Comparison of ENCODE assay signal across 10 cellular contexts in genomic region chr9:137670391-137671195, GRCh38. TPM values are rescaled to one million over a fixed set of nuclear protein-coding genes. Genes with fewer than 3 reads are reported as not detected.
DNase-seq lines count a peak whose midpoint lies in the region; ATAC-seq, FAIRE-seq and TF ChIP-seq lines count a peak whose summit lies in the region.
"Had no signal": no experiment of that assay in that cellular context is flagged by ENCODE, and none has a peak within 500 bp of the region (broad histone marks: within the 10 kb centered on the region; RNA-seq: fewer than 3 reads in every experiment).

No MANE protein-coding gene starts in this region.

- no TSS peak for BruUV-seq in Calu3 (replicated peaks; lab: Mats Ljungman, UMichigan)

- no peak for FAIRE-seq in frontal cortex (lab: Jason Lieb, UNC)
- FAIRE-seq: islet of Langerhans had no signal

- intact Hi-C loops in Calu3 (cut with micrococcal nuclease; ENCODE audit: unreplicated experiment): no loop called here
- intact Hi-C loops in heart right ventricle (cut with DNase I): loop anchor here in 3 of 10 donors (10.0 kb wide), 2 partner anchors 56 to 84 kb away; partner anchors contain the start of gene EHMT1 (in 1 of the 3)

- no peak for TF ChIP-seq CTCF in Calu3 (IDR thresholded peaks at IDR 0.05; ENCODE audit: unreplicated experiment)
- TF ChIP-seq CTCF in Peyer's patch (IDR thresholded peaks at IDR 0.05): peak in 1 of 6 experiments; percentile 18
- TF ChIP-seq CTCF in heart right ventricle (IDR thresholded peaks at IDR 0.05): no peak
- TF ChIP-seq CTCF in osteoblast (IDR thresholded peaks at IDR 0.05; ENCODE audit: extremely low read depth, low read depth, low read length): no peak

- peak overlapping the region; percentile 59 for H3K4me3 Mint-ChIP-seq in Calu3 (ENCODE audit: low read depth, unreplicated experiment)

- peak overlapping the region in 1 of 4 donors; percentile 5 for H3K4me3 ChIP-seq in Peyer's patch
- H3K4me3 ChIP-seq in heart right ventricle: no peak overlapping the region
- H3K4me3 ChIP-seq in osteoblast (ENCODE audit: insufficient read depth, low read length): no peak overlapping the region

- ATAC-seq in heart right ventricle: peak in 6 of 8 donors; percentile 46 to 72 (median 58)
- no peak for ATAC-seq in HG03520 (IDR thresholded peaks at IDR 0.05; ENCODE audit: unreplicated experiment)

- H3K36me3 Mint-ChIP-seq in Calu3 (ENCODE audit: insufficient read depth, unreplicated experiment): peaks cover 22% of the 10 kb centered on the region

- no peak overlapping the region for H3K4me2 ChIP-seq in osteoblast (ENCODE audit: insufficient read depth, low read length)

- H3K27ac ChIP-seq in Peyer's patch (peak overlapping the region in 3 of 4 donors; percentile 44 to 83 (median 80)), heart right ventricle (peak overlapping the region in 1 of 10 donors; percentile 14), osteoblast (ENCODE audit: low read depth, low read length) (no peak overlapping the region)

- peak overlapping the region; percentile 32 for H3K27ac Mint-ChIP-seq in Calu3 (ENCODE audit: unreplicated experiment)

- 38 to 41% methylated on average over 25 of the region's 25 CpGs for WGBS in heart right ventricle, 2 donors

- peaks cover 80% of the 10 kb centered on the region for H4K20me1 ChIP-seq in osteoblast (ENCODE audit: insufficient read depth, low read length)

- H3K79me2 ChIP-seq in osteoblast (ENCODE audit: insufficient read depth, low read length): peaks cover 90% of the 10 kb centered on the region

- H3K36me3 ChIP-seq in Peyer's patch: peaks cover 0 to 5% (median 0%) of the 10 kb centered on the region in 3 donors
- peaks cover 0 to 5% (median 0%) of the 10 kb centered on the region in 9 donors for H3K36me3 ChIP-seq in heart right ventricle
- H3K36me3 ChIP-seq in osteoblast (ENCODE audit: insufficient read depth, low read length): peaks cover 5% of the 10 kb centered on the region

- no peak overlapping the region for H2AFZ ChIP-seq in osteoblast (ENCODE audit: low read length)

- H3K4me1 Mint-ChIP-seq in Calu3 (ENCODE audit: low read depth, unreplicated experiment): peaks cover 23% of the 10 kb centered on the region

- H3K4me1 ChIP-seq in Peyer's patch (peaks cover 0 to 49% (median 8%) of the 10 kb centered on the region in 4 donors), heart right ventricle (peaks cover 13 to 77% (median 55%) of the 10 kb centered on the region in 9 donors), osteoblast (ENCODE audit: insufficient read depth, low read length) (peaks cover 6% of the 10 kb centered on the region)

- H3K27me3 ChIP-seq in Peyer's patch: no peaks in the 10 kb centered on the region
- no peaks in the 10 kb centered on the region for H3K27me3 ChIP-seq in heart right ventricle
- no peaks in the 10 kb centered on the region for H3K27me3 ChIP-seq in osteoblast (ENCODE audit: insufficient read depth, low read length)

- no peaks in the 10 kb centered on the region for H3K9me3 ChIP-seq in Peyer's patch
- no peaks in the 10 kb centered on the region for H3K9me3 ChIP-seq in heart right ventricle
- H3K9me3 ChIP-seq in osteoblast (ENCODE audit: low read depth, low read length): no peaks in the 10 kb centered on the region

- CTCF ChIA-PET in Calu3 (lab: Charles Lee): interaction anchor here (0.7 kb wide), 1 partner anchor 18 kb away, joined by 3 read pairs; no protein-coding TSS in a partner anchor

- DNase-seq in Calu3 (peak; percentile 61), Peyer's patch (peak in 2 of 3 donors; percentile 83 to 90), heart right ventricle (peak; percentile 39 to 40), osteoblast (ENCODE audit: insufficient read length, low spot score, missing footprints) (peak; percentile 47), frontal cortex (ENCODE audit: low spot score in 2 of 2) (no peak), HT-29 (ENCODE audit: low spot score) (no peak), NCI-H2029 (lab: John Stamatoyannopoulos, UW) (no peak)
- DNase-seq: NCI-H774 had no signal

- H3K9me3 Mint-ChIP-seq in Calu3 (ENCODE audit: low read depth, unreplicated experiment): no peaks in the 10 kb centered on the region

- H3K27me3 Mint-ChIP-seq in Calu3 (ENCODE audit: unreplicated experiment): no peaks in the 10 kb centered on the region

- peak in 1 of 2 donors; percentile 45 for TF ChIP-seq POLR2A in Peyer's patch (IDR thresholded peaks at IDR 0.05)

RNA-seq across cellular contexts. Expression of gene EHMT1, which starts 51.8 kb away (rescaled TPM):
- total RNA-seq in Calu3 (2022) (56.0 and 61.7 TPM in 2 replicates), Peyer's patch (100 to 1,000 TPM in 3 of 4 donors, 10 to 100 TPM in 1; 77.2 to 300 (median 161) TPM), heart right ventricle (10 to 100 TPM; 26.4 to 39.7 (median 31.1) TPM), osteoblast (38.0 and 46.3 TPM in 2 replicates), frontal cortex (71.7 TPM)
- polyA plus RNA-seq in heart right ventricle: 10 to 100 TPM; 19.6 to 45.1 TPM
- 76.1 and 85.4 TPM in 2 replicates for total RNA-seq in HT-29 (2014; rRNA removed; shearing (Covaris generic))

Comparison
In these comparisons a context has a peak if more than half of its experiments do, and no peak if none do; other contexts are left out.
1. DNase-seq: peak in Calu3 (single experiment), Peyer's patch (2 of 3), heart right ventricle (2 of 2) and osteoblast (single experiment); none in frontal cortex (0 of 2), HT-29 (single experiment) and NCI-H2029 (single experiment).